Comparison of ENCODE assay signal across 9 cellular contexts in the genomic region with DNA sequence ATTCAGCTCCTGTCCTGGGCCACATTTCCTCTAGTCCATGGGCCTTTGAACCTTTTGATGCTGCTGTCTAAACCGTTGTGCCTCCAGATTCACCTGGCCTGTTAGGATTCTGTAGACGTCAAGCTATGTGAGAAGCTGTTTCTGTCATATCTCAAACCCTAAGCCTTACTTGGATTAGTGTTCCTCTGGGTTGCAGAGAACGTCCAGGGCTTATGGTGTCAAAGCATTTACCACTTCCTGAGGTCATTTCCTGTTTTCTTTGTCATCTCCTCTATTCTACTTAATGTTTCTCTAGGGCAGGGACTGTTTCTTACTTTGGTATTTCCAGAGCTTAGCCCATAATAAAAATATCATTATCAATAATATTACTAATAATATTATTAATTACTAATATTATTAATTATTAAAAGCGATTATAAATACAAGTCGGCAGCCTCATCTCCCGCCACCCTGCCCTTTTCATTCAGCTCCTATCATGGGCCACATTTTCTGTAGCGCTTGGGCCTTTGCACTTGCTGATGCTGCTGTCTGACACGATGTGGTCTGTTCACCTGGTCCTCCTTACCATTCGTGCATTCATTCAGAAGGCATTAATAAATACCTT. TPM values are rescaled to one million over a fixed set of nuclear protein-coding genes. Genes with fewer than 3 reads are reported as not detected.
A peak's percentile ranks its signal among the peaks of the same experiment; 100 is the strongest.
DNase-seq lines count a peak whose midpoint lies in the region; ATAC-seq and TF ChIP-seq lines count a peak whose summit lies in the region.
"Had no signal": no experiment of that assay in that cellular context is flagged by ENCODE, and none has a peak within 500 bp of the region (broad histone marks: within the 10 kb centered on the region; RNA-seq: fewer than 3 reads in every experiment).

No MANE protein-coding gene starts in this region.

- peaks cover 50% of the 10 kb centered on the region for H3K36me3 Mint-ChIP-seq in CD4-positive, alpha-beta T cell (ENCODE audit: low read depth)
- H3K36me3 Mint-ChIP-seq in activated CD8-positive, alpha-beta T cell treated with anti-CD3 and anti-CD28 coated beads for 36 hours (ENCODE audit: low read depth), result peaks cover 45% of the 10 kb centered on the region

- H3K36me3 ChIP-seq in KOPT-K1 (ENCODE audit: insufficient read depth, low read length) (peaks cover 76% of the 10 kb centered on the region), muscle layer of duodenum (ENCODE audit: control insufficient read depth in 1 of 2, insufficient read depth in 2 of 2, low read length in 2 of 2) (peaks cover 13 to 55% of the 10 kb centered on the region in 2 donors)

- DNase-seq in CD4-positive, alpha-beta T cell, result no peak
- DNase-seq in activated CD8-positive, alpha-beta T cell treated with anti-CD3 and anti-CD28 coated beads for 36 hours, result peak; percentile 18
- DNase-seq in RKO (ENCODE audit: low spot score) (no peak), NCI-H2196 (lab: John Stamatoyannopoulos, UW; ENCODE audit: unreplicated experiment) (no peak)
- DNase-seq: NCI-H748 treated with DMSO at 0.1 percent for 48 hours had no signal

- H3K4me3 Mint-ChIP-seq in CD4-positive, alpha-beta T cell, result no peak overlapping the region
- no peak overlapping the region for H3K4me3 Mint-ChIP-seq in activated CD8-positive, alpha-beta T cell treated with anti-CD3 and anti-CD28 coated beads for 36 hours

- H3K27me3 Mint-ChIP-seq in CD4-positive, alpha-beta T cell, result no peaks in the 10 kb centered on the region
- no peaks in the 10 kb centered on the region for H3K27me3 Mint-ChIP-seq in activated CD8-positive, alpha-beta T cell treated with anti-CD3 and anti-CD28 coated beads for 36 hours

- H3K27ac Mint-ChIP-seq in CD4-positive, alpha-beta T cell, result peak overlapping the region; percentile 67
- H3K27ac Mint-ChIP-seq in activated CD8-positive, alpha-beta T cell treated with anti-CD3 and anti-CD28 coated beads for 36 hours, result peak overlapping the region; percentile 79

- intact Hi-C loops in CD4-positive, alpha-beta T cell (cut with DNase I, micrococcal nuclease), result no loop called here
- intact Hi-C loops in activated CD8-positive, alpha-beta T cell treated with anti-CD3 and anti-CD28 coated beads for 36 hours (cut with micrococcal nuclease), result no loop called here

- peak; percentile 62 for ATAC-seq in CD4-positive, alpha-beta T cell (ENCODE audit: poor library complexity)
- ATAC-seq in activated CD8-positive, alpha-beta T cell treated with anti-CD3 and anti-CD28 coated beads for 36 hours, result peak; percentile 84
- ATAC-seq in GM21360 (IDR thresholded peaks at IDR 0.05; ENCODE audit: unreplicated experiment) (no peak), GM18861 (IDR thresholded peaks at IDR 0.05; ENCODE audit: unreplicated experiment) (no peak)

- no peaks in the 10 kb centered on the region for H3K9me3 ChIP-seq in CD4-positive, alpha-beta T cell (ENCODE audit: control insufficient read depth, low read length)
- H3K9me3 ChIP-seq in KOPT-K1 (ENCODE audit: insufficient read depth, low read length, poor library complexity, severe bottlenecking) (no peaks in the 10 kb centered on the region), muscle layer of duodenum (ENCODE audit: control insufficient read depth in 1 of 2, low read length in 2 of 2) (no peaks in the 10 kb centered on the region)

- no peak overlapping the region for H3K4me3 ChIP-seq in muscle layer of duodenum (ENCODE audit: low read depth in 1 of 2, low read length in 2 of 2)

- H3K27ac ChIP-seq in CD4-positive, alpha-beta T cell (ENCODE audit: low read depth, low read length), result no peak overlapping the region
- H3K27ac ChIP-seq in KOPT-K1 (ENCODE audit: low read depth, low read length, poor library complexity, severe bottlenecking), result peak overlapping the region; percentile 19
- peak overlapping the region; percentile 21 for H3K27ac ChIP-seq in muscle layer of duodenum (ENCODE audit: low read length)

- TF ChIP-seq CTCF in CD4-positive, alpha-beta T cell (IDR thresholded peaks at IDR 0.05), result no peak
- TF ChIP-seq CTCF in activated CD8-positive, alpha-beta T cell treated with anti-CD3 and anti-CD28 coated beads for 36 hours (IDR thresholded peaks at IDR 0.05), result no peak

- no peaks in the 10 kb centered on the region for H3K4me1 ChIP-seq in muscle layer of duodenum (ENCODE audit: control insufficient read depth in 1 of 2, insufficient read depth in 2 of 2, low read length in 2 of 2)

- H3K27me3 ChIP-seq in CD4-positive, alpha-beta T cell (ENCODE audit: control insufficient read depth, insufficient read depth, low read length), result no peaks in the 10 kb centered on the region
- no peaks in the 10 kb centered on the region for H3K27me3 ChIP-seq in muscle layer of duodenum (ENCODE audit: low read depth, low read length)

- CTCF ChIA-PET in CD4-positive, alpha-beta T cell (lab: Charles Lee), result no interaction called here
- CTCF ChIA-PET in activated CD8-positive, alpha-beta T cell treated with anti-CD3 and anti-CD28 coated beads for 36 hours (lab: Charles Lee), result interaction anchor here (1.8 to 1.9 kb wide), 2 partner anchors 10 to 404 kb away, joined by 6 read pairs; no protein-coding TSS in a partner anchor

- H3K4me1 Mint-ChIP-seq in CD4-positive, alpha-beta T cell (ENCODE audit: low read depth), result peaks cover 30% of the 10 kb centered on the region
- peaks cover 23% of the 10 kb centered on the region for H3K4me1 Mint-ChIP-seq in activated CD8-positive, alpha-beta T cell treated with anti-CD3 and anti-CD28 coated beads for 36 hours (ENCODE audit: low read depth)

- H3K9me3 Mint-ChIP-seq in CD4-positive, alpha-beta T cell, result no peaks in the 10 kb centered on the region
- no peaks in the 10 kb centered on the region for H3K9me3 Mint-ChIP-seq in activated CD8-positive, alpha-beta T cell treated with anti-CD3 and anti-CD28 coated beads for 36 hours

- POLR2A ChIA-PET in CD4-positive, alpha-beta T cell (lab: Charles Lee), result interaction anchor here (2.1 kb wide), 1 partner anchor 65 kb away, joined by 6 read pairs; a partner anchor contains a TSS
- POLR2A ChIA-PET in activated CD8-positive, alpha-beta T cell treated with anti-CD3 and anti-CD28 coated beads for 36 hours (lab: Charles Lee), result interaction anchor here (0.6 to 2.0 kb wide), 7 partner anchors 10 to 65 kb away, joined by 3 to 8 read pairs (median 3); a partner anchor contains a TSS

RNA-seq across cellular contexts. Expression of a gene that starts 19.1 kb away (rescaled TPM):
- total RNA-seq in CD4-positive, alpha-beta T cell, result 1 to 10 TPM; 4.2 TPM
- 10 to 100 TPM; 16.9 to 17.3 TPM for total RNA-seq in activated CD8-positive, alpha-beta T cell treated with anti-CD3 and anti-CD28 coated beads for 36 hours

RNA-seq across cellular contexts. Expression of a gene that starts 19.4 kb away (rescaled TPM):
- total RNA-seq in CD4-positive, alpha-beta T cell, result 10 to 100 TPM; 11.9 to 12.2 TPM
- total RNA-seq in activated CD8-positive, alpha-beta T cell treated with anti-CD3 and anti-CD28 coated beads for 36 hours, result 100 to 1,000 TPM in 1 of 2 experiments, 10 to 100 TPM in 1; 96.9 to 100 TPM

Comparison
In these comparisons a context has a peak if more than half of its experiments do, and no peak if none do; other contexts are left out.
1. ATAC-seq: peak in CD4-positive, alpha-beta T cell (single experiment) and activated CD8-positive, alpha-beta T cell treated with anti-CD3 and anti-CD28 coated beads for 36 hours (single experiment); none in GM21360 (single experiment) and GM18861 (single experiment).
2. RNA of a gene that starts 19.4 kb away (total RNA-seq): 96.9 to 100 TPM in activated CD8-positive, alpha-beta T cell treated with anti-CD3 and anti-CD28 coated beads for 36 hours; 11.9 to 12.2 TPM in CD4-positive, alpha-beta T cell; every median in the first group is over 4 times any median in the second.